6 cellular contexts compared by ENCODE assay signal in the genomic region with DNA sequence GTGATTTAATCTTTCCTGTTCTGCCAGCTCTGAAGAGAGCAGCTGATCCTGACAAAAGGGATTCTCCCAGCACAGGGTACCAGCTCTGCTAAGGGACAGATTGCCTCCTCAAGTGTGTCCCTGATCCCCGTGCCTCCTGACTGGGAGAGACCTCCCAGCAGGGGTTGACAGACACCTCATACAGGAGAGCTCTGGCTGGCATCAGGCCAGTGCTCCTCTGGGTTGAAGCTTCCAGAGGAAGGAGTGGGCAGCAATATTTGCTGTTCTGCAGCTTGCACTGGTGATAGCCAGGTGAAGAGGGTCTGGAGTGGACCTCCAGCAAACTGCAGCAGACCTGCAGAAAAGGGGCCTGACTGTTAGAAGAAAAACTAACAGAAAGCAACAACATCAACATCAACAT.
A peak's percentile ranks its signal among the peaks of the same experiment; 100 is the strongest.
DNase-seq lines count a peak whose midpoint lies in the region; ATAC-seq and TF ChIP-seq lines count a peak whose summit lies in the region.
"Not testable (repeated sequence)": the region's sequence is repeated elsewhere in the genome, so short reads cannot be mapped to it uniquely, and the experiment has no call there.

No MANE protein-coding gene starts in this region.

- not testable (repeated sequence) for H3K9me3 ChIP-seq in WERI-Rb-1 (ENCODE audit: severe bottlenecking); neural progenitor cell (ENCODE audit: low read depth)

- not testable (repeated sequence) for H3K36me3 Mint-ChIP-seq in GM23338 (ENCODE audit: low read depth); neural progenitor cell

- not testable (repeated sequence) for H3K9me3 Mint-ChIP-seq in GM23338, neural progenitor cell

- H3K4me3 Mint-ChIP-seq in GM23338, neural progenitor cell: not testable (repeated sequence)

- H3F3A ChIP-seq in GM23338 (replicated peaks; ENCODE audit: low read depth); neural progenitor cell (ENCODE audit: low read depth): not testable (repeated sequence)

- not testable (repeated sequence) for TF ChIP-seq CTCF in GM23338 (conservative IDR thresholded peaks at IDR 0.05; ENCODE audit: low read depth in 2 of 2); WERI-Rb-1 (IDR thresholded peaks at IDR 0.05; ENCODE audit: low read depth, low read length); neural progenitor cell (IDR thresholded peaks at IDR 0.05)

- peak overlapping the region; percentile 90 for H2AFZ ChIP-seq in GM23338
- H2AFZ ChIP-seq in neural progenitor cell (replicated peaks), result peak overlapping the region; percentile 70

- H3K4me2 ChIP-seq in GM23338, neural progenitor cell: not testable (repeated sequence)

- H3K27me3 ChIP-seq in GM23338 (ENCODE audit: insufficient read depth); WERI-Rb-1 (ENCODE audit: insufficient read depth, low read depth, severe bottlenecking); neural progenitor cell: not testable (repeated sequence)

- not testable (repeated sequence) for H4K20me1 ChIP-seq in GM23338 (replicated peaks; ENCODE audit: insufficient read depth); neural progenitor cell (ENCODE audit: low read depth)

- peaks cover 11% of the 10 kb centered on the region for H3K4me1 Mint-ChIP-seq in GM23338
- not testable (repeated sequence) for H3K4me1 Mint-ChIP-seq in neural progenitor cell

- not testable (repeated sequence) for DNase-seq in GM23338 (ENCODE audit: low spot score); neural progenitor cell (ENCODE audit: low spot score)
- peak; percentile 24 to 77 (median 63) for DNase-seq in NCI-H1417 (lab: John Stamatoyannopoulos, UW)
- peak; percentile 14 for DNase-seq in NCI-H510A (lab: John Stamatoyannopoulos, UW)
- peak; percentile 57 for DNase-seq in NCI-H524 treated with DMSO at 0.1 percent for 48 hours (lab: John Stamatoyannopoulos, UW)
- peak; percentile 5 for DNase-seq in WERI-Rb-1

- peak overlapping the region; percentile 54; the same call in 1 of the 2 replicates for H3K27ac Mint-ChIP-seq in GM23338
- not testable (repeated sequence) for H3K27ac Mint-ChIP-seq in neural progenitor cell

- not testable (repeated sequence) for H3K27ac ChIP-seq in GM23338 (ENCODE audit: low read depth); WERI-Rb-1; neural progenitor cell

- not testable (repeated sequence) for H3K4me3 ChIP-seq in GM23338; WERI-Rb-1 (ENCODE audit: low read depth, low read length); neural progenitor cell

- H3K9ac ChIP-seq in neural progenitor cell, result not testable (repeated sequence)

- not testable (repeated sequence) for H3K27me3 Mint-ChIP-seq in GM23338 (ENCODE audit: insufficient read depth, low read depth, poor library complexity); neural progenitor cell (ENCODE audit: insufficient read depth, low read depth)

- ATAC-seq in GM23338, result not testable (repeated sequence)

- H3K79me2 ChIP-seq in GM23338 (replicated peaks; ENCODE audit: insufficient read depth); neural progenitor cell (ENCODE audit: low read depth): not testable (repeated sequence)

- not testable (repeated sequence) for H3K9me2 ChIP-seq in GM23338 (ENCODE audit: insufficient read depth)

- not testable (repeated sequence) for H3K4me1 ChIP-seq in GM23338 (ENCODE audit: insufficient read depth); neural progenitor cell

- not testable (repeated sequence) for H3K36me3 ChIP-seq in GM23338 (ENCODE audit: insufficient read depth); WERI-Rb-1; neural progenitor cell
